Comparison of ENCODE assay signal across 2 cellular contexts in the genomic region with DNA sequence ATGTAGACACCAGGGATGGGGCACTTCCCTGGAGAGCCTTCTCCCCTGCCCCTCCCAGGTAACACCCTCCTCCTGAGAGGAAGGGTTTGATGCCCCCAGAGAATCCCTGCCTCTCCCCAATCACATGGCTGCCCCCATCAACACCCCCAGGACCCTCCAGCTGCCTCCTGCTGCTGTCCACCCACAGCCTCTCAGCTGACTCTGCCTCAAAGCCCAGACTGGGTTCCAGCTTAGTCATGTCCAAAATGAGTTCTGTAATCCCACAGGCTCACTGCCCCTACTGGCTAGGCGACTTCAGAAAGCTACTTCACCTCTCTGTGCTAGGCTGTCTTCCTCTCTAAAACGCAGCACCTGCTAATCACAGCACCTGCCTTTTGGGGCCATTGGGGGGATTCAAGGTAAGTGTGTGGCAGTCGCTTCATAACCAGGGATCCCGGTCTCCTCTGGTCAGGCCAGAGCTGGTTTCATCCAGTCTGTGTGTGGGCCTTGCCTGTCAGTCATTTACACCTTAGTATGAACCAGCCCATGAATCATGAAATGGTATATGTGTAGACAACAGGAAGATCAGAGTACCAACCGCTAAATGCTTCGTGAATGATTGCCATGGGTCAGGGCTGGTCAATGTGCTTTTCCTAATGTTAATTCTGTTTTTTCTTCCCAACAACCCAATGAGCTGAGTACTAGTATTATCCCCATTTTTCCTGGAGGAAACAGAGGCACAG.
TF ChIP-seq lines count a peak whose summit lies in the region.

No MANE protein-coding gene starts in this region.

TF ChIP-seq in HepG2, 621 proteins besides CTCF, POLR2A, EP300 and RAD21:
- TF ChIP-seq PRPF4 (IDR thresholded peaks at IDR 0.05; ENCODE audit: low read depth, low read length, poor library complexity, severe bottlenecking) = no peak
- TF ChIP-seq, protein P1, sequence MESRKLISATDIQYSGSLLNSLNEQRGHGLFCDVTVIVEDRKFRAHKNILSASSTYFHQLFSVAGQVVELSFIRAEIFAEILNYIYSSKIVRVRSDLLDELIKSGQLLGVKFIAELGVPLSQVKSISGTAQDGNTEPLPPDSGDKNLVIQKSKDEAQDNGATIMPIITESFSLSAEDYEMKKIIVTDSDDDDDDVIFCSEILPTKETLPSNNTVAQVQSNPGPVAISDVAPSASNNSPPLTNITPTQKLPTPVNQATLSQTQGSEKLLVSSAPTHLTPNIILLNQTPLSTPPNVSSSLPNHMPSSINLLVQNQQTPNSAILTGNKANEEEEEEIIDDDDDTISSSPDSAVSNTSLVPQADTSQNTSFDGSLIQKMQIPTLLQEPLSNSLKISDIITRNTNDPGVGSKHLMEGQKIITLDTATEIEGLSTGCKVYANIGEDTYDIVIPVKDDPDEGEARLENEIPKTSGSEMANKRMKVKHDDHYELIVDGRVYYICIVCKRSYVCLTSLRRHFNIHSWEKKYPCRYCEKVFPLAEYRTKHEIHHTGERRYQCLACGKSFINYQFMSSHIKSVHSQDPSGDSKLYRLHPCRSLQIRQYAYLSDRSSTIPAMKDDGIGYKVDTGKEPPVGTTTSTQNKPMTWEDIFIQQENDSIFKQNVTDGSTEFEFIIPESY (CRISPR knock-in tag; IDR thresholded peaks at IDR 0.05) = peak; percentile 73; the same call in 1 of the 2 replicates
- no peak for TF ChIP-seq IKZF4 (CRISPR knock-in tag; IDR thresholded peaks at IDR 0.05; ENCODE audit: borderline replicate concordance, low read depth, not compliant biosample characterization)

TF ChIP-seq in SK-N-SH treated with all-trans-retinoic acid at 6 μM for 48 hours, 23 proteins besides CTCF, POLR2A, EP300 and RAD21:
- no peak for TF ChIP-seq OSR1 (CRISPR knock-in tag; IDR thresholded peaks at IDR 0.05)
- no peak for TF ChIP-seq PPARA (CRISPR knock-in tag; IDR thresholded peaks at IDR 0.05; ENCODE audit: borderline replicate concordance)
- TF ChIP-seq ARNTL (CRISPR knock-in tag; IDR thresholded peaks at IDR 0.05; ENCODE audit: borderline replicate concordance, low read depth) = no peak
- TF ChIP-seq ZNF8 (CRISPR knock-in tag; IDR thresholded peaks at IDR 0.05) = no peak
- TF ChIP-seq, protein P2, sequence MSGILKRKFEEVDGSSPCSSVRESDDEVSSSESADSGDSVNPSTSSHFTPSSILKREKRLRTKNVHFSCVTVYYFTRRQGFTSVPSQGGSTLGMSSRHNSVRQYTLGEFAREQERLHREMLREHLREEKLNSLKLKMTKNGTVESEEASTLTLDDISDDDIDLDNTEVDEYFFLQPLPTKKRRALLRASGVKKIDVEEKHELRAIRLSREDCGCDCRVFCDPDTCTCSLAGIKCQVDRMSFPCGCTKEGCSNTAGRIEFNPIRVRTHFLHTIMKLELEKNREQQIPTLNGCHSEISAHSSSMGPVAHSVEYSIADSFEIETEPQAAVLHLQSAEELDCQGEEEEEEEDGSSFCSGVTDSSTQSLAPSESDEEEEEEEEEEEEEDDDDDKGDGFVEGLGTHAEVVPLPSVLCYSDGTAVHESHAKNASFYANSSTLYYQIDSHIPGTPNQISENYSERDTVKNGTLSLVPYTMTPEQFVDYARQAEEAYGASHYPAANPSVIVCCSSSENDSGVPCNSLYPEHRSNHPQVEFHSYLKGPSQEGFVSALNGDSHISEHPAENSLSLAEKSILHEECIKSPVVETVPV (CRISPR knock-in tag; IDR thresholded peaks at IDR 0.05) = no peak
- TF ChIP-seq RARB (CRISPR knock-in tag; IDR thresholded peaks at IDR 0.05) = no peak
- no peak for TF ChIP-seq TCF4 (CRISPR knock-in tag; IDR thresholded peaks at IDR 0.05; ENCODE audit: borderline replicate concordance)
